In the genomic region with DNA sequence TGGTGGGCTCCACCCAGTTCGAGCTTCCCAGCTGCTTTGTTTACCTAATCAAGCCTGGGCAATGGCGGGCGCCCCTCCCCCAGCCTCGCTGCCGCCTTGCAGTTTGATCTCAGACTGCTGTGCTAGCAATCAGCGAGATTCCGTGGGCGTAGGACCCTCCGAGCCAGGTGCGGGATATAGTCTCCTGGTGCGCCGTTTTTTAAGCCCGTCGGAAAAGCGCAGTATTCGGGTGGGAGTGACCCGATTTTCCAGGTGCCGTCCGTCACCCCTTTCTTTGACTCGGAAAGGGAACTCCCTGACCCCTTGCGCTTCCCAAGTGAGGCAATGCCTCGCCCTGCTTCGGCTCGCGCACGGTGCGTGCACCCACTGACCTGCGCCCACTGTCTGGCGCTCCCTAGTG, we compare ENCODE assay signal across 14 cellular contexts. TPM values are rescaled to one million over a fixed set of nuclear protein-coding genes. Genes with fewer than 3 reads are reported as not detected.
DNase-seq lines count a peak whose midpoint lies in the region; TF ChIP-seq lines count a peak whose summit lies in the region.
"Not testable (repeated sequence)": the region's sequence is repeated elsewhere in the genome, so short reads cannot be mapped to it uniquely, and the experiment has no call there.
"Had no signal": no experiment of that assay in that cellular context is flagged by ENCODE, and none has a peak within 500 bp of the region (broad histone marks: within the 10 kb centered on the region; RNA-seq: fewer than 3 reads in every experiment).

No MANE protein-coding gene starts in this region.

- H3K9me3 Mint-ChIP-seq in nephron = not testable (repeated sequence)

- H3K4me2 ChIP-seq in parathyroid adenoma (ENCODE audit: low read length) = not testable (repeated sequence)

- H3K4me3 ChIP-seq in HUES48 (ENCODE audit: low read depth, low read length) (peak overlapping the region; percentile 62; the same call in 1 of the 2 replicates), ectodermal cell (ENCODE audit: insufficient read depth, low read depth, low read length) (peak overlapping the region; percentile 44), esophagus squamous epithelium (peak overlapping the region in 3 of 4 donors; percentile 6 to 40 (median 18)), iPS-11a (ENCODE audit: low read depth, low read length) (peak overlapping the region; percentile 14), iPS-20b (ENCODE audit: low read length) (peak overlapping the region; percentile 73; the same call in 1 of the 2 replicates), parathyroid adenoma (ENCODE audit: low read depth, low read length) (peak overlapping the region; percentile 53)

- peak overlapping the region; percentile 33 to 90 (median 83) for H3K27ac Mint-ChIP-seq in nephron

- H3K4me1 Mint-ChIP-seq in nephron = not testable (repeated sequence)

- not testable (repeated sequence) for H3K27me3 ChIP-seq in HUES48 (ENCODE audit: control insufficient read depth, insufficient read depth, low read length); ectodermal cell (ENCODE audit: control insufficient read depth, insufficient read depth, low read length, poor library complexity, severe bottlenecking); esophagus squamous epithelium; iPS-20b (ENCODE audit: insufficient read depth, low read length); parathyroid adenoma (ENCODE audit: control insufficient read depth, insufficient read depth, low read length)

- peaks cover 38% of the 10 kb centered on the region for H3K36me3 Mint-ChIP-seq in nephron (ENCODE audit: low read depth)

- H3K27ac ChIP-seq in HUES48 (ENCODE audit: low read depth, low read length); ectodermal cell (ENCODE audit: insufficient read depth, low read depth, low read length, poor library complexity, severe bottlenecking); esophagus squamous epithelium; iPS-20b (ENCODE audit: low read length): not testable (repeated sequence)
- peak overlapping the region; percentile 89 for H3K27ac ChIP-seq in parathyroid adenoma

- not testable (repeated sequence) for H3K36me3 ChIP-seq in ES-I3 (ENCODE audit: insufficient read depth, low read length); ectodermal cell (ENCODE audit: control insufficient read depth, insufficient read depth, low read length); parathyroid adenoma (ENCODE audit: control insufficient read depth, insufficient read depth, low read length)
- peaks cover 11% of the 10 kb centered on the region; the same call in 1 of the 2 replicates for H3K36me3 ChIP-seq in HUES48 (ENCODE audit: control insufficient read depth, insufficient read depth, low read length)
- peaks cover 0 to 13% (median 0%) of the 10 kb centered on the region in 3 donors for H3K36me3 ChIP-seq in esophagus squamous epithelium
- peaks cover 13% of the 10 kb centered on the region for H3K36me3 ChIP-seq in iPS-20b (ENCODE audit: insufficient read depth, low read depth, low read length)

- H3K9ac ChIP-seq in ES-I3 (ENCODE audit: low read depth, low read length) (peak overlapping the region; percentile 61), HUES48 (ENCODE audit: low read depth, low read length) (peak overlapping the region; percentile 61; the same call in 1 of the 2 replicates), iPS-20b (ENCODE audit: low read depth, low read length) (peak overlapping the region; percentile 71; the same call in 1 of the 2 replicates)
- not testable (repeated sequence) for H3K9ac ChIP-seq in parathyroid adenoma

- H2AFZ ChIP-seq in parathyroid adenoma = peak overlapping the region; percentile 56

- H3K4me1 ChIP-seq in ES-I3 (ENCODE audit: insufficient read depth, low read length); ectodermal cell (ENCODE audit: control insufficient read depth, insufficient read depth, low read length); esophagus squamous epithelium; iPS-20b (ENCODE audit: insufficient read depth, low read length); parathyroid adenoma: not testable (repeated sequence)
- peaks cover 14% of the 10 kb centered on the region for H3K4me1 ChIP-seq in HUES48 (ENCODE audit: control insufficient read depth, insufficient read depth, low read length)

- intact Hi-C loops in esophagus squamous epithelium (cut with DNase I) = not testable (repeated sequence)

- not testable (repeated sequence) for TF ChIP-seq POLR2A in esophagus squamous epithelium (IDR thresholded peaks at IDR 0.05)

- TF ChIP-seq CTCF in esophagus squamous epithelium (IDR thresholded peaks at IDR 0.05); nephron (IDR thresholded peaks at IDR 0.05; ENCODE audit: unreplicated experiment in 3 of 3); parathyroid adenoma (IDR thresholded peaks at IDR 0.05): not testable (repeated sequence)

- H3K79me2 ChIP-seq in parathyroid adenoma = peaks cover 13% of the 10 kb centered on the region

- H3K9me3 ChIP-seq in ES-I3 (ENCODE audit: control insufficient read depth, insufficient read depth, low read length); HUES48 (ENCODE audit: control insufficient read depth, insufficient read depth, low read length); ectodermal cell (ENCODE audit: control insufficient read depth, low read length); esophagus squamous epithelium; iPS-20b (ENCODE audit: insufficient read depth, low read depth, low read length); parathyroid adenoma (ENCODE audit: control insufficient read depth, low read length): not testable (repeated sequence)

- peak overlapping the region; percentile 66 to 80 (median 78) for H3K4me3 Mint-ChIP-seq in nephron

- not testable (repeated sequence) for DNase-seq in esophagus squamous epithelium (lab: John Stamatoyannopoulos, UW)

- not testable (repeated sequence) for H3K27me3 Mint-ChIP-seq in nephron (ENCODE audit: low read depth)

- WGBS in ectodermal cell, 2 experiments = 12 to 30% methylated on average over 2 to 15 of the region's 29 CpGs
- 74% methylated on average over 13 of the region's 29 CpGs; no CpG with 5 or more reads in 1 of the 2 donors for WGBS in esophagus squamous epithelium, 2 donors

RNA-seq across cellular contexts. Expression of a gene that starts 39.9 kb away (rescaled TPM):
- polyA plus RNA-seq in ectodermal cell (2013, experiment 1 of 4) = 0.15 TPM
- polyA plus RNA-seq in ectodermal cell (2013, experiment 2 of 4) = 0.16 TPM
- 0.37 TPM for polyA plus RNA-seq in ectodermal cell (2013, experiment 3 of 4)
- 0.28 TPM for polyA plus RNA-seq in ectodermal cell (2013, experiment 4 of 4)
- total RNA-seq in esophagus squamous epithelium = under 1 TPM in 2 of 4 donors, not detected in 2; under 0.01 to 0.09 TPM
- total RNA-seq: Caco-2; CD4-positive, alpha-beta T cell; GM23248; IMR-90 had no signal
- polyA plus RNA-seq: A549, BJ, IMR-90 had no signal

RNA-seq across cellular contexts. Expression of a gene that starts 47.6 kb away (rescaled TPM):
- polyA plus RNA-seq in ectodermal cell (2013, experiment 1 of 4) = 117 TPM
- polyA plus RNA-seq in ectodermal cell (2013, experiment 2 of 4) = 132 TPM
- 92.0 TPM for polyA plus RNA-seq in ectodermal cell (2013, experiment 3 of 4)
- 101 TPM for polyA plus RNA-seq in ectodermal cell (2013, experiment 4 of 4)
- 100 to 1,000 TPM in 2 of 4 donors, 10 to 100 TPM in 2; 79.2 to 125 (median 97.3) TPM for total RNA-seq in esophagus squamous epithelium

Comparison
In these comparisons a context has a peak if more than half of its experiments do, and no peak if none do; other contexts are left out.
1. H3K4me3 ChIP-seq: peak in every context shown above with its lines; median percentile 73 in iPS-20b; 62 in HUES48; 53 in parathyroid adenoma; 44 in ectodermal cell; 18 in esophagus squamous epithelium; 14 in iPS-11a.